8 cellular contexts compared by ENCODE assay signal in genomic region chr3:32175607-32176197, GRCh38.
DNase-seq lines count a peak whose midpoint lies in the region; ATAC-seq, FAIRE-seq and TF ChIP-seq lines count a peak whose summit lies in the region.

No MANE protein-coding gene starts in this region.

- no peaks in the 10 kb centered on the region for H3K79me2 ChIP-seq in K562 (ENCODE audit: control insufficient read depth, insufficient read depth, low read length)

- H3K27me3 ChIP-seq in K562 (ENCODE audit: control insufficient read depth in 2 of 2, insufficient read depth in 2 of 2, low read length in 2 of 2): peaks cover 0 to 3% of the 10 kb centered on the region in 2 experiments; a peak in 2 of 5 replicates

- no peak overlapping the region for H3K9ac ChIP-seq in K562 (ENCODE audit: insufficient read depth in 1 of 2, low read depth in 2 of 2, low read length in 2 of 2)

- no peaks in the 10 kb centered on the region; the same call in 1 of the 2 replicates for H3K9me3 ChIP-seq in K562 (replicated peaks; ENCODE audit: control insufficient read depth, insufficient read depth, low read depth, low read length)

- no peak overlapping the region for H3K4me2 ChIP-seq in K562 (ENCODE audit: insufficient read depth, low read length)

- no peak overlapping the region for H2AFZ ChIP-seq in K562 (ENCODE audit: low read depth, low read length)

- in situ Hi-C loops in K562 (cut with MboI): no loop called here

- no peaks in the 10 kb centered on the region; a peak in 1 of 5 replicates for H3K4me1 ChIP-seq in K562 (replicated peaks in 1 of 2; ENCODE audit: control insufficient read depth in 2 of 2, insufficient read depth in 2 of 2, low read length in 2 of 2)

- TF ChIP-seq CTCF in K562 (IDR thresholded peaks at IDR 0.05 in 2 of 3, conservative IDR thresholded peaks at IDR 0.05 in 1 of 3; ENCODE audit: insufficient read depth in 2 of 3, low read depth in 1 of 3, low read length in 3 of 3): peak; percentile 60 to 75 (median 72)

- DNase-seq in NCI-H2081 (lab: John Stamatoyannopoulos, UW): peak; percentile 54
- no peak for DNase-seq in NCI-H2081 treated with DMSO at 0.1 percent for 48 hours (lab: John Stamatoyannopoulos, UW)
- peak; percentile 68 for DNase-seq in LHCN-M2 (ENCODE audit: low read depth)
- DNase-seq in SKM-1 (lab: John Stamatoyannopoulos, UW; ENCODE audit: unreplicated experiment): peak; percentile 53
- peak; percentile 72 to 80 (median 76) for DNase-seq in K562 (ENCODE audit: extremely low read depth in 1 of 4, low spot score in 3 of 4)
- DNase-seq in left lobe of liver (ENCODE audit: low spot score): no peak
- peak; percentile 76 for DNase-seq in stimulated activated CD8-positive, alpha-beta memory T cell treated with anti-CD3 and anti-CD28 coated beads, Interleukin-4, amount 100 ng/mL, for 48 hours

- H3K9me1 ChIP-seq in K562 (ENCODE audit: control insufficient read depth, insufficient read depth, low read length): no peaks in the 10 kb centered on the region

- ATAC-seq in K562 (peak; percentile 71), left lobe of liver (peak; percentile 48), HG02642 (IDR thresholded peaks at IDR 0.05; ENCODE audit: poor library complexity, unreplicated experiment) (no peak)

- no peaks in the 10 kb centered on the region for H3K36me3 ChIP-seq in K562 (ENCODE audit: control insufficient read depth, insufficient read depth, low read length)

- no peak overlapping the region for H3K4me3 ChIP-seq in K562

- WGBS in K562 (ENCODE audit: insufficient coverage, low coverage, missing lambda C conversion rate): under 1% methylated on average over 7 of the region's 7 CpGs

- no TSS peak for BruUV-seq in K562 (replicated peaks; lab: Mats Ljungman, UMichigan)

- H4K20me1 ChIP-seq in K562 (replicated peaks; ENCODE audit: control insufficient read depth, insufficient read depth, low read length): no peaks in the 10 kb centered on the region

- peak; percentile 84 for FAIRE-seq in K562 (lab: Jason Lieb, UNC)

- no peak for TF ChIP-seq POLR2A in K562 (conservative IDR thresholded peaks at IDR 0.05)

- CTCF ChIA-PET in K562 (lab: Yijun Ruan, JAX; ENCODE audit: low intra/inter-chr PET ratio): interaction anchor here (0.7 kb wide), 1 partner anchor 224 kb away, joined by 3 read pairs; no protein-coding TSS in a partner anchor

- no peak overlapping the region for H3K27ac ChIP-seq in K562 (ENCODE audit: extremely low read depth, low read depth, low read length)

- TF ChIP-seq EP300 in K562 (IDR thresholded peaks at IDR 0.05; ENCODE audit: low read length): no peak

- POLR2A ChIA-PET in K562 (lab: Yijun Ruan, JAX): no interaction called here

- TF ChIP-seq RAD21 in K562 (CRISPR knock-in tag; conservative IDR thresholded peaks at IDR 0.05 in 1 of 2, IDR thresholded peaks at IDR 0.05 in 1 of 2): peak; percentile 27 to 47; a peak in 3 of 4 replicates

- intact Hi-C loops in K562 (cut with micrococcal nuclease): loop anchor here (5.0 to 10.0 kb wide), 3 partner anchors 122 to 489 kb away; no protein-coding TSS in a partner anchor

TF ChIP-seq in K562, 482 proteins besides CTCF, POLR2A, EP300 and RAD21:
- TF ChIP-seq ZFP36 (IDR thresholded peaks at IDR 0.05; ENCODE audit: low read depth, low read length, partially characterized antibody): no peak
- TF ChIP-seq CTCFL (IDR thresholded peaks at IDR 0.05; ENCODE audit: borderline replicate concordance, insufficient read depth, low read depth, low read length, poor library complexity, severe bottlenecking): peak; percentile 19
- 0 out of 2 replicates have a peak, but pooled peaks have one; percentile 6 for TF ChIP-seq ZNF354B (CRISPR knock-in tag; IDR thresholded peaks at IDR 0.05)
- peak; percentile 54 for TF ChIP-seq NFIC (IDR thresholded peaks at IDR 0.05)
- no peak for TF ChIP-seq USF2 (CRISPR knock-in tag; IDR thresholded peaks at IDR 0.05)
- peak; percentile 22; the same call in 1 of the 2 replicates for TF ChIP-seq SMC3 (conservative IDR thresholded peaks at IDR 0.05; ENCODE audit: insufficient read depth, low read depth, low read length)
- TF ChIP-seq, protein P1, sequence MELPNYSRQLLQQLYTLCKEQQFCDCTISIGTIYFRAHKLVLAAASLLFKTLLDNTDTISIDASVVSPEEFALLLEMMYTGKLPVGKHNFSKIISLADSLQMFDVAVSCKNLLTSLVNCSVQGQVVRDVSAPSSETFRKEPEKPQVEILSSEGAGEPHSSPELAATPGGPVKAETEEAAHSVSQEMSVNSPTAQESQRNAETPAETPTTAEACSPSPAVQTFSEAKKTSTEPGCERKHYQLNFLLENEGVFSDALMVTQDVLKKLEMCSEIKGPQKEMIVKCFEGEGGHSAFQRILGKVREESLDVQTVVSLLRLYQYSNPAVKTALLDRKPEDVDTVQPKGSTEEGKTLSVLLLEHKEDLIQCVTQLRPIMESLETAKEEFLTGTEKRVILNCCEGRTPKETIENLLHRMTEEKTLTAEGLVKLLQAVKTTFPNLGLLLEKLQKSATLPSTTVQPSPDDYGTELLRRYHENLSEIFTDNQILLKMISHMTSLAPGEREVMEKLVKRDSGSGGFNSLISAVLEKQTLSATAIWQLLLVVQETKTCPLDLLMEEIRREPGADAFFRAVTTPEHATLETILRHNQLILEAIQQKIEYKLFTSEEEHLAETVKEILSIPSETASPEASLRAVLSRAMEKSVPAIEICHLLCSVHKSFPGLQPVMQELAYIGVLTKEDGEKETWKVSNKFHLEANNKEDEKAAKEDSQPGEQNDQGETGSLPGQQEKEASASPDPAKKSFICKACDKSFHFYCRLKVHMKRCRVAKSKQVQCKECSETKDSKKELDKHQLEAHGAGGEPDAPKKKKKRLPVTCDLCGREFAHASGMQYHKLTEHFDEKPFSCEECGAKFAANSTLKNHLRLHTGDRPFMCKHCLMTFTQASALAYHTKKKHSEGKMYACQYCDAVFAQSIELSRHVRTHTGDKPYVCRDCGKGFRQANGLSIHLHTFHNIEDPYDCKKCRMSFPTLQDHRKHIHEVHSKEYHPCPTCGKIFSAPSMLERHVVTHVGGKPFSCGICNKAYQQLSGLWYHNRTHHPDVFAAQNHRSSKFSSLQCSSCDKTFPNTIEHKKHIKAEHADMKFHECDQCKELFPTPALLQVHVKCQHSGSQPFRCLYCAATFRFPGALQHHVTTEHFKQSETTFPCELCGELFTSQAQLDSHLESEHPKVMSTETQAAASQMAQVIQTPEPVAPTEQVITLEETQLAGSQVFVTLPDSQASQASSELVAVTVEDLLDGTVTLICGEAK (IDR thresholded peaks at IDR 0.05): peak; percentile 91
- TF ChIP-seq, protein P1 (CRISPR knock-in tag; IDR thresholded peaks at IDR 0.05): peak; percentile 72

Comparison
In these comparisons a context has a peak if more than half of its experiments do, and no peak if none do; other contexts are left out.
1. DNase-seq: peak in NCI-H2081 (2 of 2), LHCN-M2 (single experiment), SKM-1 (single experiment), K562 (4 of 4) and stimulated activated CD8-positive, alpha-beta memory T cell treated with anti-CD3 and anti-CD28 coated beads, Interleukin-4, amount 100 ng/mL, for 48 hours (single experiment); none in NCI-H2081 treated with DMSO at 0.1 percent for 48 hours (single experiment) and left lobe of liver (single experiment).